Comparison of ENCODE assay signal across 17 cellular contexts in genomic region chr2:206105038-206105437, GRCh38. TPM values are rescaled to one million over a fixed set of nuclear protein-coding genes. Genes with fewer than 3 reads are reported as not detected.
A peak's percentile ranks its signal among the peaks of the same experiment; 100 is the strongest.
DNase-seq lines count a peak whose midpoint lies in the region; ATAC-seq, FAIRE-seq and TF ChIP-seq lines count a peak whose summit lies in the region.
"Had no signal": no experiment of that assay in that cellular context is flagged by ENCODE, and none has a peak within 500 bp of the region (broad histone marks: within the 10 kb centered on the region; RNA-seq: fewer than 3 reads in every experiment).

No MANE protein-coding gene starts in this region.

- ATAC-seq in activated T-cell treated with anti-CD3 and anti-CD28 coated beads, Interleukin-2, amount 50 U/mL, for 72 hours (replicated peaks in 1 of 2) = peak; percentile 44 to 54
- no peak for ATAC-seq in IMR-90 (ENCODE audit: low read depth)
- ATAC-seq in activated CD8-positive, alpha-beta T cell treated with anti-CD3 and anti-CD28 coated beads, Interleukin-2, amount 10 ng/mL, durations not matched to agents 7 days and 5 days = no peak
- ATAC-seq: HCT116 had no signal

- TF ChIP-seq POLR2A in IMR-90 (IDR thresholded peaks at IDR 0.05; ENCODE audit: low read depth, low read length) = no peak

- no CpG with 5 or more reads among the region's 4 CpGs for WGBS in IMR-90 (ENCODE audit: extremely low coverage in 2 of 2, insufficient read length in 1 of 2), 2 experiments

- 0 out of 2 replicates have a peak overlapping the region, but pooled peaks have one; percentile 5 for H3K4ac ChIP-seq in IMR-90 (ENCODE audit: low read depth, low read length)

- H3K9me3 Mint-ChIP-seq in activated T-cell treated with anti-CD3 and anti-CD28 coated beads, Interleukin-2, amount 50 U/mL, for 72 hours = no peaks in the 10 kb centered on the region
- H3K9me3 Mint-ChIP-seq in activated T-cell treated with anti-CD3 and anti-CD28 coated beads, Interleukin-2, amount 50 U/mL, for 24 hours = no peaks in the 10 kb centered on the region
- H3K9me3 Mint-ChIP-seq in activated CD8-positive, alpha-beta T cell treated with anti-CD3 and anti-CD28 coated beads, Interleukin-2, amount 10 ng/mL, durations not matched to agents 7 days and 5 days (ENCODE audit: insufficient read depth) = no peaks in the 10 kb centered on the region
- H3K9me3 Mint-ChIP-seq: CD8-positive, alpha-beta memory T cell; IgD-negative memory B cell had no signal

- H3K14ac ChIP-seq in IMR-90 (replicated peaks; ENCODE audit: low read depth, low read length) = no peak overlapping the region

- no peaks in the 10 kb centered on the region for H3K27me3 ChIP-seq in IMR-90 (ENCODE audit: control insufficient read depth, insufficient read depth, low read length)
- H3K27me3 ChIP-seq in brain microvascular endothelial cell (replicated peaks) = no peaks in the 10 kb centered on the region
- H3K27me3 ChIP-seq: BLaER1 had no signal

- no peaks in the 10 kb centered on the region for H3K9me1 ChIP-seq in IMR-90 (ENCODE audit: insufficient read depth, low read length)

- H2BK20ac ChIP-seq in IMR-90 (ENCODE audit: low read depth, low read length) = no peak overlapping the region

- H3K36me3 ChIP-seq in IMR-90 (ENCODE audit: control insufficient read depth, insufficient read depth, low read length) (no peaks in the 10 kb centered on the region), kidney (ENCODE audit: control insufficient read depth in 1 of 2, insufficient read depth in 2 of 2, low read length in 2 of 2) (no peaks in the 10 kb centered on the region), brain microvascular endothelial cell (replicated peaks) (no peaks in the 10 kb centered on the region)

- BruUV-seq in IMR-90 (replicated peaks; lab: Mats Ljungman, UMichigan) = no TSS peak

- POLR2A ChIA-PET in IMR-90 (lab: Charles Lee; ENCODE audit: unreplicated experiment) = no interaction called here
- POLR2A ChIA-PET in activated CD8-positive, alpha-beta T cell treated with anti-CD3 and anti-CD28 coated beads, Interleukin-2, amount 10 ng/mL, durations not matched to agents 7 days and 5 days (lab: Charles Lee) = no interaction called here

- no peak overlapping the region for H2AK9ac ChIP-seq in IMR-90 (replicated peaks; ENCODE audit: low read depth, low read length, poor library complexity)

- no peak overlapping the region for H3K9ac ChIP-seq in IMR-90 (ENCODE audit: low read depth, low read length)
- no peak overlapping the region for H3K9ac ChIP-seq in kidney (ENCODE audit: low read length in 2 of 2)
- H3K9ac ChIP-seq: BLaER1, GM23248 had no signal

- H3K27ac ChIP-seq in IMR-90 (ENCODE audit: insufficient read depth, low read length) = no peak overlapping the region
- no peak overlapping the region for H3K27ac ChIP-seq in kidney (ENCODE audit: low read depth in 2 of 2, low read length in 2 of 2)
- H3K27ac ChIP-seq in brain microvascular endothelial cell = no peak overlapping the region
- H3K27ac ChIP-seq: BLaER1 had no signal

- dilution Hi-C loops in IMR-90 (cut with HindIII; ENCODE audit: low sequenced_read_pairs, unreplicated experiment) = no loop called here

- no peaks in the 10 kb centered on the region for H3K9me3 ChIP-seq in IMR-90 (ENCODE audit: control insufficient read depth, insufficient read depth, low read length)
- no peaks in the 10 kb centered on the region for H3K9me3 ChIP-seq in kidney (ENCODE audit: control insufficient read depth in 1 of 2, low read length in 2 of 2)
- H3K9me3 ChIP-seq: BLaER1, Caco-2 had no signal

- H3K4me1 Mint-ChIP-seq in activated T-cell treated with anti-CD3 and anti-CD28 coated beads, Interleukin-2, amount 50 U/mL, for 72 hours (ENCODE audit: low read depth) = no peaks in the 10 kb centered on the region
- H3K4me1 Mint-ChIP-seq in activated T-cell treated with anti-CD3 and anti-CD28 coated beads, Interleukin-2, amount 50 U/mL, for 24 hours (ENCODE audit: low read depth) = no peaks in the 10 kb centered on the region
- H3K4me1 Mint-ChIP-seq in activated CD8-positive, alpha-beta T cell treated with anti-CD3 and anti-CD28 coated beads, Interleukin-2, amount 10 ng/mL, durations not matched to agents 7 days and 5 days (ENCODE audit: low read depth) = no peaks in the 10 kb centered on the region
- H3K4me1 Mint-ChIP-seq: CD8-positive, alpha-beta memory T cell had no signal

- TF ChIP-seq RAD21 in IMR-90 (IDR thresholded peaks at IDR 0.05; ENCODE audit: low read length) = no peak

- in situ Hi-C loops in IMR-90 (cut with MboI; ENCODE audit: low sequenced_read_pairs) = no loop called here
- in situ Hi-C loops in brain microvascular endothelial cell (cut with HindIII; ENCODE audit: low pct_ligation_motif_present, low sequenced_read_pairs) = no loop called here

- intact Hi-C loops in IMR-90 (cut with micrococcal nuclease) = no loop called here
- intact Hi-C loops in kidney (cut with DNase I) = no loop called here

- no peak overlapping the region for H3K56ac ChIP-seq in IMR-90 (ENCODE audit: extremely low read depth, insufficient read depth, low read length)

- peak; percentile 3 for FAIRE-seq in kidney (lab: Jason Lieb, UNC)
- FAIRE-seq: H54 had no signal

- H3K36me3 Mint-ChIP-seq in activated T-cell treated with anti-CD3 and anti-CD28 coated beads, Interleukin-2, amount 50 U/mL, for 72 hours (ENCODE audit: insufficient read depth in 2 of 2) = no peaks in the 10 kb centered on the region
- H3K36me3 Mint-ChIP-seq in activated T-cell treated with anti-CD3 and anti-CD28 coated beads, Interleukin-2, amount 50 U/mL, for 24 hours (ENCODE audit: low read depth) = no peaks in the 10 kb centered on the region
- no peaks in the 10 kb centered on the region for H3K36me3 Mint-ChIP-seq in activated CD8-positive, alpha-beta T cell treated with anti-CD3 and anti-CD28 coated beads, Interleukin-2, amount 10 ng/mL, durations not matched to agents 7 days and 5 days (ENCODE audit: low read depth)

- no peak overlapping the region for H2BK15ac ChIP-seq in IMR-90 (ENCODE audit: low read depth, low read length)

- H2AFZ ChIP-seq in IMR-90 (replicated peaks; ENCODE audit: low read length, poor library complexity) = no peak overlapping the region
- H2AFZ ChIP-seq: GM23248 had no signal

- no peak overlapping the region for H4K5ac ChIP-seq in IMR-90 (ENCODE audit: low read depth, low read length)

- no peak overlapping the region for H3K4me3 Mint-ChIP-seq in activated T-cell treated with anti-CD3 and anti-CD28 coated beads, Interleukin-2, amount 50 U/mL, for 72 hours
- no peak overlapping the region for H3K4me3 Mint-ChIP-seq in activated T-cell treated with anti-CD3 and anti-CD28 coated beads, Interleukin-2, amount 50 U/mL, for 24 hours
- no peak overlapping the region for H3K4me3 Mint-ChIP-seq in activated CD8-positive, alpha-beta T cell treated with anti-CD3 and anti-CD28 coated beads, Interleukin-2, amount 10 ng/mL, durations not matched to agents 7 days and 5 days
- H3K4me3 Mint-ChIP-seq: CD8-positive, alpha-beta memory T cell; IgD-negative memory B cell had no signal

- H3K18ac ChIP-seq in IMR-90 (ENCODE audit: low read depth, low read length) = no peak overlapping the region

- no peak for DNase-seq in activated T-cell treated with anti-CD3 and anti-CD28 coated beads, Interleukin-2, amount 50 U/mL, for 72 hours
- DNase-seq in activated T-cell treated with anti-CD3 and anti-CD28 coated beads, Interleukin-2, amount 50 U/mL, for 24 hours = no peak
- no peak for DNase-seq in IMR-90
- no peak for DNase-seq in kidney
- DNase-seq in activated CD8-positive, alpha-beta T cell treated with anti-CD3 and anti-CD28 coated beads, Interleukin-2, amount 10 ng/mL, durations not matched to agents 7 days and 5 days = no peak
- DNase-seq in T-helper 1 cell = no peak
- no peak for DNase-seq in brain microvascular endothelial cell
- DNase-seq: AML-193; Caco-2; CD8-positive, alpha-beta memory T cell; DND-41; GM23248; KG1 had no signal

- H2BK120ac ChIP-seq in IMR-90 (ENCODE audit: low read depth, low read length) = no peak overlapping the region

- CTCF ChIA-PET in IMR-90 (lab: Yijun Ruan, JAX) = no interaction called here
- CTCF ChIA-PET in activated CD8-positive, alpha-beta T cell treated with anti-CD3 and anti-CD28 coated beads, Interleukin-2, amount 10 ng/mL, durations not matched to agents 7 days and 5 days (lab: Charles Lee) = no interaction called here

- no peak overlapping the region for H3K23ac ChIP-seq in IMR-90 (ENCODE audit: low read depth, low read length)

- no peaks in the 10 kb centered on the region for H4K20me1 ChIP-seq in IMR-90 (ENCODE audit: insufficient read depth, low read length)
- H4K20me1 ChIP-seq: BLaER1 had no signal

- no peaks in the 10 kb centered on the region for H3K4me1 ChIP-seq in IMR-90 (ENCODE audit: control insufficient read depth, insufficient read depth, low read length)
- H3K4me1 ChIP-seq in kidney (ENCODE audit: control insufficient read depth in 1 of 2, insufficient read depth in 1 of 2, low read depth in 1 of 2, low read length in 2 of 2) = no peaks in the 10 kb centered on the region
- H3K4me1 ChIP-seq: Caco-2 had no signal

- TF ChIP-seq CTCF in IMR-90 (conservative IDR thresholded peaks at IDR 0.05; ENCODE audit: low read depth, low read length) (no peak), kidney (IDR thresholded peaks at IDR 0.05; ENCODE audit: borderline replicate concordance, extremely low read depth, insufficient read depth) (no peak), brain microvascular endothelial cell (IDR thresholded peaks at IDR 0.05; ENCODE audit: low read depth, low read length, missing control alignments) (no peak)

- H4K8ac ChIP-seq in IMR-90 (ENCODE audit: low read depth in 2 of 2, low read length in 2 of 2) = no peak overlapping the region

- no peaks in the 10 kb centered on the region for H3K27me3 Mint-ChIP-seq in activated T-cell treated with anti-CD3 and anti-CD28 coated beads, Interleukin-2, amount 50 U/mL, for 72 hours (ENCODE audit: low read depth)
- no peaks in the 10 kb centered on the region for H3K27me3 Mint-ChIP-seq in activated T-cell treated with anti-CD3 and anti-CD28 coated beads, Interleukin-2, amount 50 U/mL, for 24 hours
- H3K27me3 Mint-ChIP-seq in activated CD8-positive, alpha-beta T cell treated with anti-CD3 and anti-CD28 coated beads, Interleukin-2, amount 10 ng/mL, durations not matched to agents 7 days and 5 days (ENCODE audit: low read depth) = no peaks in the 10 kb centered on the region
- H3K27me3 Mint-ChIP-seq: CD8-positive, alpha-beta memory T cell; IgD-negative memory B cell had no signal

- no peak overlapping the region for H3K4me2 ChIP-seq in IMR-90 (ENCODE audit: low read depth, low read length)
- H3K4me2 ChIP-seq: BLaER1 had no signal

- H2AK5ac ChIP-seq in IMR-90 (ENCODE audit: low read depth, low read length) = no peak overlapping the region

- no peak overlapping the region for H3K27ac Mint-ChIP-seq in activated T-cell treated with anti-CD3 and anti-CD28 coated beads, Interleukin-2, amount 50 U/mL, for 72 hours
- H3K27ac Mint-ChIP-seq in activated T-cell treated with anti-CD3 and anti-CD28 coated beads, Interleukin-2, amount 50 U/mL, for 24 hours = no peak overlapping the region
- H3K27ac Mint-ChIP-seq in activated CD8-positive, alpha-beta T cell treated with anti-CD3 and anti-CD28 coated beads, Interleukin-2, amount 10 ng/mL, durations not matched to agents 7 days and 5 days = no peak overlapping the region
- H3K27ac Mint-ChIP-seq: IgD-negative memory B cell had no signal

- no peaks in the 10 kb centered on the region for H3K79me1 ChIP-seq in IMR-90 (ENCODE audit: low read depth in 1 of 2, low read length in 2 of 2)

- H3K4me3 ChIP-seq in IMR-90 (ENCODE audit: insufficient read depth, low read depth, low read length) = no peak overlapping the region
- H3K4me3 ChIP-seq in kidney (ENCODE audit: low read length in 2 of 2) = no peak overlapping the region
- no peak overlapping the region for H3K4me3 ChIP-seq in brain microvascular endothelial cell (ENCODE audit: low read depth, low read length)
- H3K4me3 ChIP-seq: BLaER1, GM23248 had no signal

- H4K91ac ChIP-seq in IMR-90 (ENCODE audit: insufficient read depth, low read depth, low read length) = no peak overlapping the region

- H2BK5ac ChIP-seq in IMR-90 (ENCODE audit: low read depth, low read length, poor library complexity, severe bottlenecking) = peak overlapping the region; percentile 13

RNA-seq across cellular contexts. Expression of gene INO80D, which starts 19.1 kb away (rescaled TPM):
- 10 to 100 TPM; 30.2 to 32.2 TPM for total RNA-seq in activated T-cell treated with anti-CD3 and anti-CD28 coated beads, Interleukin-2, amount 50 U/mL, for 72 hours
- 4.5 and 5.0 TPM in 2 replicates for total RNA-seq in IMR-90 (2012; rRNA removed)
- polyA plus RNA-seq in IMR-90 (2012; rRNA removed) = 0.67 and 0.79 TPM in 2 replicates
- polyA plus RNA-seq in IMR-90 (2012; cell fraction: cytosol; rRNA removed) = 0.13 and 0.21 TPM in 2 replicates
- polyA plus RNA-seq in IMR-90 (2012; cell fraction: nucleus; rRNA removed; ENCODE audit: low replicate concordance) = 1.4 and 3.7 TPM in 2 replicates
- total RNA-seq in kidney = 29.9 TPM
- 1.7 TPM for polyA plus RNA-seq in kidney (ENCODE audit: insufficient read depth, low read depth, low replicate concordance)
- total RNA-seq in activated CD8-positive, alpha-beta T cell treated with anti-CD3 and anti-CD28 coated beads, Interleukin-2, amount 10 ng/mL, durations not matched to agents 7 days and 5 days = 10 to 100 TPM; 24.4 to 24.6 TPM

RNA-seq across cellular contexts. Expression of gene NDUFS1, which starts 54.2 kb away (rescaled TPM):
- 10 to 100 TPM; 72.2 to 90.2 TPM for total RNA-seq in activated T-cell treated with anti-CD3 and anti-CD28 coated beads, Interleukin-2, amount 50 U/mL, for 72 hours
- total RNA-seq in IMR-90 (2012; rRNA removed) (118 and 187 TPM in 2 replicates), kidney (97.2 TPM)
- polyA plus RNA-seq in IMR-90 (2012; rRNA removed) (58.8 and 72.1 TPM in 2 replicates), kidney (ENCODE audit: insufficient read depth, low read depth, low replicate concordance) (67.6 TPM)
- polyA plus RNA-seq in IMR-90 (2012; cell fraction: cytosol; rRNA removed) = 15.5 and 28.2 TPM in 2 replicates
- 10.1 and 47.4 TPM in 2 replicates for polyA plus RNA-seq in IMR-90 (2012; cell fraction: nucleus; rRNA removed; ENCODE audit: low replicate concordance)
- total RNA-seq in activated CD8-positive, alpha-beta T cell treated with anti-CD3 and anti-CD28 coated beads, Interleukin-2, amount 10 ng/mL, durations not matched to agents 7 days and 5 days = 10 to 100 TPM; 65.7 to 69.0 TPM

RNA-seq across cellular contexts. Expression of gene EEF1B2, which starts 54.7 kb away (rescaled TPM):
- total RNA-seq in activated T-cell treated with anti-CD3 and anti-CD28 coated beads, Interleukin-2, amount 50 U/mL, for 72 hours = 1,000 to 10,000 TPM; 1,092 to 1,125 TPM
- total RNA-seq in IMR-90 (2012; rRNA removed) = 574 and 672 TPM in 2 replicates
- polyA plus RNA-seq in IMR-90 (2012; rRNA removed) = 751 and 815 TPM in 2 replicates
- 650 and 801 TPM in 2 replicates for polyA plus RNA-seq in IMR-90 (2012; cell fraction: cytosol; rRNA removed)
- polyA plus RNA-seq in IMR-90 (2012; cell fraction: nucleus; rRNA removed; ENCODE audit: low replicate concordance) = 184 and 306 TPM in 2 replicates
- 444 TPM for total RNA-seq in kidney
- 529 TPM for polyA plus RNA-seq in kidney (ENCODE audit: insufficient read depth, low read depth, low replicate concordance)
- total RNA-seq in activated CD8-positive, alpha-beta T cell treated with anti-CD3 and anti-CD28 coated beads, Interleukin-2, amount 10 ng/mL, durations not matched to agents 7 days and 5 days = 100 to 1,000 TPM; 559 to 585 TPM

Comparison
In these comparisons a context has a peak if more than half of its experiments do, and no peak if none do; other contexts are left out.
1. ATAC-seq: peak in activated T-cell treated with anti-CD3 and anti-CD28 coated beads, Interleukin-2, amount 50 U/mL, for 72 hours (2 of 2); none in IMR-90 (single experiment) and activated CD8-positive, alpha-beta T cell treated with anti-CD3 and anti-CD28 coated beads, Interleukin-2, amount 10 ng/mL, durations not matched to agents 7 days and 5 days (single experiment).